In the genomic region with DNA sequence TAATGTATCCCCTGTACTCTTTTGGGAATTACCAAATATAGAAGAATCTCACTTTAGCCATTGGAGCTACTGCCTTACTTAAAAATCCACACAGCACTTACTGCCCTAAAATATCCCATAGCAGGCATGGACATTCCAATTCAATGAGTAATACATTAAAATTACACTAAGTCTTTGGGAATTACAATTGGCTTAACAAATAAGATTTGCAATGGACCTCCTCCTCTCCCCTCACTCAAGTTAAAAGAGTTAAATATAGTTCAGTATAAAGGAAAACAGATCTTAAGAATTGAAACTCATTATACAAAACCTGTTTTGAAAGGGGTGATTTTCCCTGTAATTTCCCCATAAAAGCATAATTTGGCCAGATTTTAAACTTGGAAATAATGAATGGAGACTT, we compare ENCODE assay signal across 22 cellular contexts.
DNase-seq lines count a peak whose midpoint lies in the region; ATAC-seq and TF ChIP-seq lines count a peak whose summit lies in the region.
"Had no signal": no experiment of that assay in that cellular context is flagged by ENCODE, and none has a peak within 500 bp of the region (broad histone marks: within the 10 kb centered on the region; RNA-seq: fewer than 3 reads in every experiment).

No MANE protein-coding gene starts in this region.

- no peak overlapping the region for H3K27ac ChIP-seq in upper lobe of left lung
- H3K27ac ChIP-seq: heart right ventricle, neutrophil, Peyer's patch, right lobe of liver, WERI-Rb-1 had no signal

- H3K36me3 ChIP-seq in upper lobe of left lung = no peaks in the 10 kb centered on the region
- H3K36me3 ChIP-seq: BE2C, heart right ventricle, neutrophil, Peyer's patch, right lobe of liver, WERI-Rb-1 had no signal

- TF ChIP-seq EP300 in upper lobe of left lung (IDR thresholded peaks at IDR 0.05) = no peak

- no peaks in the 10 kb centered on the region for H3K27me3 ChIP-seq in upper lobe of left lung
- H3K27me3 ChIP-seq: BE2C, heart right ventricle, neutrophil, Peyer's patch, right lobe of liver had no signal

- DNase-seq in EL (peak; percentile 67), RPMI7951 (ENCODE audit: low read depth) (peak; percentile 5), fibroblast of mammary gland (ENCODE audit: low read depth) (peak; percentile 22), renal cortical epithelial cell (ENCODE audit: low read depth) (peak; percentile 79), upper lobe of left lung (no peak)
- DNase-seq: activated naive CD8-positive, alpha-beta T cell treated with anti-CD3 and anti-CD28 coated beads, Interleukin-2, amount 10 ng/mL, durations not matched to agents 7 days and 5 days; BE2C; central memory CD4-positive, alpha-beta T cell; heart right ventricle; kidney; NCI-H1048; NCI-H2107; NCI-H526 treated with DMSO at 0.1 percent for 48 hours; Peyer's patch; right lobe of liver; stimulated activated CD4-positive, alpha-beta T cell treated with anti-CD3 and anti-CD28 coated beads, Interleukin-2, amount 100 ng/mL, for 24 hours; WERI-Rb-1 had no signal

- H3K9me3 ChIP-seq in upper lobe of left lung = no peaks in the 10 kb centered on the region
- H3K9me3 ChIP-seq: BE2C, heart right ventricle, neutrophil, Peyer's patch, right lobe of liver had no signal

- TF ChIP-seq POLR2A in upper lobe of left lung (IDR thresholded peaks at IDR 0.05) = no peak

- ATAC-seq in GM18870 (IDR thresholded peaks at IDR 0.05; ENCODE audit: unreplicated experiment) = no peak
- ATAC-seq in HG03469 (IDR thresholded peaks at IDR 0.05; ENCODE audit: unreplicated experiment) = no peak
- no peak for ATAC-seq in upper lobe of left lung (ENCODE audit: low FRiP score in 2 of 2)
- ATAC-seq in GM21528 (IDR thresholded peaks at IDR 0.05; ENCODE audit: low FRiP score, unreplicated experiment) = no peak
- ATAC-seq: HCT116, heart right ventricle, right lobe of liver had no signal

- H3K4me3 ChIP-seq in fibroblast of mammary gland (ENCODE audit: control insufficient read depth, low read depth, low read length) (no peak overlapping the region), upper lobe of left lung (no peak overlapping the region)
- H3K4me3 ChIP-seq: heart right ventricle, Peyer's patch, right lobe of liver had no signal

- TF ChIP-seq CTCF in fibroblast of mammary gland (conservative IDR thresholded peaks at IDR 0.05; ENCODE audit: control insufficient read depth, insufficient read depth, low read depth, low read length) = no peak
- TF ChIP-seq CTCF in upper lobe of left lung (IDR thresholded peaks at IDR 0.05) = no peak

- H3K4me1 ChIP-seq in upper lobe of left lung = no peaks in the 10 kb centered on the region
- H3K4me1 ChIP-seq: BE2C, Peyer's patch, right lobe of liver had no signal

Comparison
In these comparisons a context has a peak if more than half of its experiments do, and no peak if none do; other contexts are left out.
1. DNase-seq: peak in EL (single experiment), RPMI7951 (single experiment), fibroblast of mammary gland (single experiment) and renal cortical epithelial cell (single experiment); none in upper lobe of left lung (0 of 2).